In genomic region chr19:7337380-7338194, GRCh38 we compare ENCODE assay signal across 8 cellular contexts. TPM values are rescaled to one million over a fixed set of nuclear protein-coding genes. Genes with fewer than 3 reads are reported as not detected.
DNase-seq lines count a peak whose midpoint lies in the region; ATAC-seq lines count a peak whose summit lies in the region.

No MANE protein-coding gene starts in this region.

- H3K27me3 ChIP-seq in naive thymus-derived CD4-positive, alpha-beta T cell (ENCODE audit: control insufficient read depth in 2 of 2, insufficient read depth in 2 of 2, low read length in 2 of 2): no peaks in the 10 kb centered on the region

- H3K27ac Mint-ChIP-seq in naive thymus-derived CD4-positive, alpha-beta T cell: peak overlapping the region in 2 of 9 donors; percentile 17 to 36

- H3K36me3 ChIP-seq in naive thymus-derived CD4-positive, alpha-beta T cell (ENCODE audit: control insufficient read depth in 2 of 3, insufficient read depth in 3 of 3, low read length in 3 of 3): no peaks in the 10 kb centered on the region

- peaks cover 0 to 4% (median 0%) of the 10 kb centered on the region in 11 donors for H3K9me3 Mint-ChIP-seq in naive thymus-derived CD4-positive, alpha-beta T cell

- no peak overlapping the region for H3K27ac ChIP-seq in naive thymus-derived CD4-positive, alpha-beta T cell (ENCODE audit: low read depth, low read length)

- peak; percentile 70 for ATAC-seq in HG02970 (IDR thresholded peaks at IDR 0.05; ENCODE audit: low FRiP score, unreplicated experiment)
- peak; percentile 76 for ATAC-seq in naive thymus-derived CD4-positive, alpha-beta T cell
- ATAC-seq in left lobe of liver: no peak

- intact Hi-C loops in naive thymus-derived CD4-positive, alpha-beta T cell (cut with micrococcal nuclease): no loop called here

- CTCF ChIA-PET in naive thymus-derived CD4-positive, alpha-beta T cell (lab: Charles Lee): interaction anchor here (0.7 kb wide), 1 partner anchor 181 kb away, joined by 4 read pairs; no protein-coding TSS in a partner anchor

- peak; percentile 37 for DNase-seq in stimulated activated CD4-positive, alpha-beta T cell treated with anti-CD3 and anti-CD28 coated beads, Interleukin-15, amount 100 ng/mL, for 24 hours
- DNase-seq in stimulated activated CD4-positive, alpha-beta T cell treated with anti-CD3 and anti-CD28 coated beads, Interleukin-2, amount 100 ng/mL, for 48 hours: no peak
- DNase-seq in RPMI8226 (peak; percentile 93), left lobe of liver (ENCODE audit: low spot score) (no peak), retina (no peak), GOT3 (lab: John Stamatoyannopoulos, UW) (no peak)
- DNase-seq in naive thymus-derived CD4-positive, alpha-beta T cell: no peak

- POLR2A ChIA-PET in naive thymus-derived CD4-positive, alpha-beta T cell (lab: Charles Lee): no interaction called here

- no peaks in the 10 kb centered on the region for H3K36me3 Mint-ChIP-seq in naive thymus-derived CD4-positive, alpha-beta T cell

- peaks cover 0 to 15% (median 0%) of the 10 kb centered on the region in 5 donors for H3K27me3 Mint-ChIP-seq in naive thymus-derived CD4-positive, alpha-beta T cell

- H3K4me3 ChIP-seq in naive thymus-derived CD4-positive, alpha-beta T cell (ENCODE audit: low read length): no peak overlapping the region

- peaks cover 16 to 23% of the 10 kb centered on the region in 2 donors for H3K4me1 ChIP-seq in naive thymus-derived CD4-positive, alpha-beta T cell (ENCODE audit: control insufficient read depth in 2 of 2, insufficient read depth in 2 of 2, low read length in 2 of 2)

- H3K4me3 Mint-ChIP-seq in naive thymus-derived CD4-positive, alpha-beta T cell: peak overlapping the region in 4 of 10 donors; percentile 8 to 44 (median 36)

- H3K4me1 Mint-ChIP-seq in naive thymus-derived CD4-positive, alpha-beta T cell: peaks cover 24 to 38% (median 32%) of the 10 kb centered on the region in 7 donors

- no peaks in the 10 kb centered on the region for H3K9me3 ChIP-seq in naive thymus-derived CD4-positive, alpha-beta T cell (ENCODE audit: control insufficient read depth in 2 of 3, low read length in 3 of 3)

RNA-seq across cellular contexts. Expression of gene ARHGEF18, which starts 11.2 kb away (rescaled TPM):
- 100 to 1,000 TPM in 4 of 5 experiments, 10 to 100 TPM in 1; 53.0 to 132 (median 130) TPM for total RNA-seq in naive thymus-derived CD4-positive, alpha-beta T cell
- polyA plus RNA-seq in naive thymus-derived CD4-positive, alpha-beta T cell: 10 to 100 TPM in 1 of 2 donors, 1 to 10 TPM in 1; 3.9 to 14.4 TPM
- total RNA-seq in left lobe of liver: 16.4 TPM

RNA-seq across cellular contexts. Expression of gene INSR, which starts 43.4 kb away (rescaled TPM):
- 1 to 10 TPM in 4 of 5 experiments, under 1 TPM in 1; 0.89 to 9.9 (median 3.9) TPM for total RNA-seq in naive thymus-derived CD4-positive, alpha-beta T cell
- under 1 TPM; 0.29 to 0.71 TPM for polyA plus RNA-seq in naive thymus-derived CD4-positive, alpha-beta T cell
- 96.4 TPM for total RNA-seq in left lobe of liver

Comparison
In these comparisons a context has a peak if more than half of its experiments do, and no peak if none do; other contexts are left out.
1. DNase-seq: peak in stimulated activated CD4-positive, alpha-beta T cell treated with anti-CD3 and anti-CD28 coated beads, Interleukin-15, amount 100 ng/mL, for 24 hours (single experiment) and RPMI8226 (single experiment); none in stimulated activated CD4-positive, alpha-beta T cell treated with anti-CD3 and anti-CD28 coated beads, Interleukin-2, amount 100 ng/mL, for 48 hours (0 of 2), naive thymus-derived CD4-positive, alpha-beta T cell (0 of 9), left lobe of liver (single experiment), retina (single experiment) and GOT3 (single experiment).